In the genomic region with DNA sequence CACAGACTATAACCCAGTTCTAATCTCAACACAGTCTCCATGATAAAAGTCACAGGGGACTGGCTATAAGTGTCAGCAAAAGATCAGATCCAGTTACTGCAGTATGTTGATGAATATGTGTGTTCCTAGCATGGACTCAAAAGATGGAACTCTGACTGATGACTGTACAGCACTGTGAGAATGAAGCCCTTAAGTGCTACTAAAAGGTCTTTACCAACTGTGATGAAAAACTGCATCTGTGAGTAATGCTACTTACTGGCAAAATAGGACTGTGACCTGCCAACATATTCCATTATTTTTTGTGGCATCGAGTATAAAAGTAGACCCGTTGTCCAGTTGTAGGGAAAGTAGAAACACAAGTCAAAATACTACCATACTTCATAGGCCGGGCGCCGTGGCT, we compare ENCODE assay signal across 24 cellular contexts.
"Had no signal": no experiment of that assay in that cellular context is flagged by ENCODE, and none has a peak within 500 bp of the region (broad histone marks: within the 10 kb centered on the region; RNA-seq: fewer than 3 reads in every experiment).

No MANE protein-coding gene starts in this region.

- DNase-seq: activated CD4-positive, alpha-beta memory T cell treated with anti-CD3 and anti-CD28 coated beads for 36 hours; activated CD4-positive, alpha-beta T cell treated with anti-CD3 and anti-CD28 coated beads for 36 hours; activated CD4-positive, alpha-beta T cell treated with anti-CD3 and anti-CD28 coated beads, Interleukin-2, amount 10 ng/mL, durations not matched to agents 24 days and 14 days; activated CD4-positive, CD25-positive, alpha-beta regulatory T cell; activated CD4-positive, CD25-positive, alpha-beta regulatory T cell treated with anti-CD3 and anti-CD28 coated beads, Interleukin-2, amount 50 U/mL, for 72 hours; activated CD8-positive, alpha-beta memory T cell treated with anti-CD3 and anti-CD28 coated beads, Interleukin-2, amount 10 ng/mL, durations not matched to agents 7 days and 5 days; activated CD8-positive, alpha-beta memory T cell treated with anti-CD3 and anti-CD28 coated beads, Interleukin-2, amount 50 U/mL, for 4 hours; activated CD8-positive, alpha-beta T cell treated with anti-CD3 and anti-CD28 coated beads, Interleukin-2, amount 10 ng/mL, durations not matched to agents 7 days and 5 days; activated effector memory CD4-positive, alpha-beta T cell treated with anti-CD3 and anti-CD28 coated beads, Interleukin-2, amount 50 U/mL, for 16 hours; activated naive CD4-positive, alpha-beta T cell treated with anti-CD3 and anti-CD28 coated beads for 36 hours; activated naive CD8-positive, alpha-beta T cell treated with anti-CD3 and anti-CD28 coated beads for 36 hours; activated naive CD8-positive, alpha-beta T cell treated with anti-CD3 and anti-CD28 coated beads, Interleukin-2, amount 50 U/mL, for 24 hours; activated T-cell treated with anti-CD3 and anti-CD28 coated beads, Interleukin-2, amount 50 U/mL, for 1 hour; activated T-cell treated with anti-CD3 and anti-CD28 coated beads, Interleukin-2, amount 50 U/mL, for 48 hours; brain microvascular endothelial cell; dorsolateral prefrontal cortex; effector memory CD4-positive, alpha-beta T cell; endodermal cell; foreskin melanocyte; heart right ventricle; T-helper 2 cell had no signal

- H3K27ac ChIP-seq: brain microvascular endothelial cell, dorsolateral prefrontal cortex, gastroesophageal sphincter, heart right ventricle, hepatocyte had no signal

- H3K9me3 ChIP-seq: gastroesophageal sphincter, heart right ventricle had no signal

- H3K4me2 ChIP-seq: hepatocyte had no signal

- H3K36me3 ChIP-seq: brain microvascular endothelial cell, gastroesophageal sphincter, heart right ventricle had no signal

- H3K27me3 ChIP-seq: brain microvascular endothelial cell, dorsolateral prefrontal cortex, gastroesophageal sphincter, heart right ventricle, hepatocyte had no signal

- H3K4me3 ChIP-seq: coronary artery, dorsolateral prefrontal cortex, gastroesophageal sphincter, heart right ventricle, hepatocyte had no signal

- H3K79me2 ChIP-seq: hepatocyte had no signal

- H2AFZ ChIP-seq: hepatocyte had no signal
